Comparison of ENCODE assay signal across 12 cellular contexts in the genomic region with DNA sequence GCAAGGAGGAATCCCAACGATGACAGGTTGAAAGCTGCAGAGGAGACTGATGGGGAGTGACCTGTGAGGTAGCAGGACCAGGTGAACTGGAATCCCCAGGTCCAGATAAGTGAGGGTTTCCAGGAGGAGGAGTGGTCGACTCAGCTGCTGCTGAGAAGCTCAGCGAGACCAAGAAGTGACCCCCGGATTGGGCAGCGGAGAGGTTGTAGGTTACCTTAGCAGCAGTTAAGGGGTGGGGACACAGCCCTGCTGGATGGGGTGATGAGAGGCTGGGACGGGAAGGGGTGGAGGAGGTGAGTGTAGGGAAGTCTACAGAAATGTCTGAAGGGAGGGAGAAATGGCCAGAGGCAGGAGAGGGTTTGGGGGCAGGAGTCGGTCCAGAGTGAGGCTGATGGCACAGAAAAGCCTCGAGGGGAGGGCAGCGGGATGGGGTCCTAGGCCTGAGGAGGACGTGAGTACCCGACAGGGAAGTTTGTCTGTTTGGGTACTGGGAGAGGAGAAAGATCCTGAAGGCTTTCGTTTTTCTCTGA. TPM values are rescaled to one million over a fixed set of nuclear protein-coding genes. Genes with fewer than 3 reads are reported as not detected.
DNase-seq lines count a peak whose midpoint lies in the region; ATAC-seq and TF ChIP-seq lines count a peak whose summit lies in the region.
"Had no signal": no experiment of that assay in that cellular context is flagged by ENCODE, and none has a peak within 500 bp of the region (broad histone marks: within the 10 kb centered on the region; RNA-seq: fewer than 3 reads in every experiment).

No MANE protein-coding gene starts in this region.

- DNase-seq in MCF 10A (ENCODE audit: unreplicated experiment) (no peak), mammary epithelial cell (no peak), mesenchymal stem cell (no peak), NCI-H2081 treated with DMSO at 0.1 percent for 48 hours (lab: John Stamatoyannopoulos, UW) (no peak), Right ventricle myocardium superior (no peak)
- no peak for DNase-seq in stimulated activated CD4-positive, alpha-beta T cell treated with anti-CD3 and anti-CD28 coated beads, Interleukin-12 subunit alpha, Interleukin-12 subunit beta, amount 100 ng/mL, for 4 hours
- DNase-seq: EL; midbrain; stimulated activated CD4-positive, alpha-beta T cell treated with anti-CD3 and anti-CD28 coated beads, Interleukin-1b, Interleukin-23, amount 100 ng/mL, for 48 hours had no signal

- no peak overlapping the region for H2BK5ac ChIP-seq in mesenchymal stem cell (ENCODE audit: low read depth, low read length, poor library complexity, severe bottlenecking)

- peaks cover 23% of the 10 kb centered on the region for H3K79me2 ChIP-seq in mammary epithelial cell (ENCODE audit: insufficient read depth, low read length)

- H3K4me3 ChIP-seq in mammary epithelial cell (replicated peaks in 1 of 3; ENCODE audit: insufficient read depth in 1 of 3, low read depth in 2 of 3, low read length in 3 of 3) (no peak overlapping the region), mesenchymal stem cell (ENCODE audit: insufficient read depth in 1 of 2, low read depth in 1 of 2, low read length in 2 of 2) (no peak overlapping the region)
- H3K4me3 ChIP-seq: coronary artery had no signal

- peak overlapping the region; percentile 85 for H3K27ac Mint-ChIP-seq in MCF 10A (ENCODE audit: low read depth, unreplicated experiment)
- H3K27ac Mint-ChIP-seq in activated naive CD8-positive, alpha-beta T cell = peak overlapping the region; percentile 4

- H4K8ac ChIP-seq in mesenchymal stem cell (ENCODE audit: low read length) = peak overlapping the region; percentile 8

- in situ Hi-C loops in mammary epithelial cell (cut with MboI; ENCODE audit: low sequenced_read_pairs in 2 of 2) = no loop called here

- peaks cover 19% of the 10 kb centered on the region for H3K4me1 ChIP-seq in mammary epithelial cell (ENCODE audit: insufficient read depth, low read length)
- H3K4me1 ChIP-seq in mesenchymal stem cell (ENCODE audit: control insufficient read depth, insufficient read depth, low read depth, low read length) = peaks cover 24% of the 10 kb centered on the region

- no peaks in the 10 kb centered on the region for H3K9me3 Mint-ChIP-seq in MCF 10A (ENCODE audit: unreplicated experiment)
- no peaks in the 10 kb centered on the region for H3K9me3 Mint-ChIP-seq in activated naive CD8-positive, alpha-beta T cell (ENCODE audit: low read depth)

- CTCF ChIA-PET in MCF 10A (lab: Yijun Ruan, JAX) = interaction anchor here (0.6 to 1.2 kb wide), 4 partner anchors 57 to 885 kb away, joined by 3 to 5 read pairs (median 4); no protein-coding TSS in a partner anchor
- CTCF ChIA-PET in mammary epithelial cell (lab: Charles Lee; ENCODE audit: low non-redundant PET) = no interaction called here

- peak overlapping the region; percentile 54 for H2BK120ac ChIP-seq in mesenchymal stem cell (ENCODE audit: low read depth, low read length)

- peak overlapping the region in 1 of 2 experiments; percentile 37 for H3K4ac ChIP-seq in mesenchymal stem cell (ENCODE audit: low read depth in 1 of 2, low read length in 2 of 2)

- TF ChIP-seq CTCF in MCF 10A (IDR thresholded peaks at IDR 0.05; ENCODE audit: unreplicated experiment) (no peak), mammary epithelial cell (conservative IDR thresholded peaks at IDR 0.05 in 1 of 2, IDR thresholded peaks at IDR 0.05 in 1 of 2; ENCODE audit: extremely low read depth in 1 of 2, insufficient read depth in 1 of 2, low read depth in 1 of 2, low read length in 2 of 2) (no peak)

- peaks cover 30% of the 10 kb centered on the region for H3K4me1 Mint-ChIP-seq in MCF 10A (ENCODE audit: insufficient read depth, unreplicated experiment)
- H3K4me1 Mint-ChIP-seq in activated naive CD8-positive, alpha-beta T cell (ENCODE audit: low read depth) = peaks cover 16% of the 10 kb centered on the region

- peak overlapping the region; percentile 89 for H4K91ac ChIP-seq in mesenchymal stem cell (ENCODE audit: low read length)

- H3K4me2 ChIP-seq in mammary epithelial cell (ENCODE audit: insufficient read depth, low read depth, low read length) (no peak overlapping the region), mesenchymal stem cell (ENCODE audit: low read length, poor library complexity, severe bottlenecking) (no peak overlapping the region)

- H3K36me3 ChIP-seq in mammary epithelial cell (ENCODE audit: insufficient read depth, low read length) = no peaks in the 10 kb centered on the region
- H3K36me3 ChIP-seq in mesenchymal stem cell (ENCODE audit: control insufficient read depth in 1 of 2, insufficient read depth in 2 of 2, low read depth in 1 of 2, low read length in 2 of 2) = no peaks in the 10 kb centered on the region

- POLR2A ChIA-PET in MCF 10A (lab: Yijun Ruan, JAX) = interaction anchor here (0.7 to 1.9 kb wide), 5 partner anchors 58 to 142 kb away, joined by 3 to 11 read pairs (median 3); no protein-coding TSS in a partner anchor

- H2AK5ac ChIP-seq in mesenchymal stem cell (ENCODE audit: low read length, severe bottlenecking) = peak overlapping the region; percentile 86

- H3K9me3 ChIP-seq in mammary epithelial cell (replicated peaks; ENCODE audit: insufficient read depth, low read length) = no peaks in the 10 kb centered on the region
- no peaks in the 10 kb centered on the region for H3K9me3 ChIP-seq in mesenchymal stem cell (ENCODE audit: control insufficient read depth, low read length)

- H2AFZ ChIP-seq in mammary epithelial cell (ENCODE audit: low read depth, low read length) (no peak overlapping the region), mesenchymal stem cell (ENCODE audit: low read depth, low read length) (no peak overlapping the region)

- H2BK12ac ChIP-seq in mesenchymal stem cell (ENCODE audit: low read length in 2 of 2) = peak overlapping the region; percentile 59 to 75

- ATAC-seq in HG02970 (IDR thresholded peaks at IDR 0.05; ENCODE audit: low FRiP score, unreplicated experiment) = no peak
- ATAC-seq in Right ventricle myocardium superior (ENCODE audit: poor library complexity) = no peak

- H3K14ac ChIP-seq in mesenchymal stem cell (ENCODE audit: low read length in 2 of 2) = no peak overlapping the region

- H3K4me3 Mint-ChIP-seq in MCF 10A (ENCODE audit: unreplicated experiment) = no peak overlapping the region
- peak overlapping the region; percentile 38 for H3K4me3 Mint-ChIP-seq in activated naive CD8-positive, alpha-beta T cell

- H3K27ac ChIP-seq in mammary epithelial cell (ENCODE audit: insufficient read depth, low read depth, low read length) (no peak overlapping the region), mesenchymal stem cell (ENCODE audit: low read length, poor library complexity, severe bottlenecking) (no peak overlapping the region)

- H2BK15ac ChIP-seq in mesenchymal stem cell (ENCODE audit: low read depth, poor library complexity, severe bottlenecking) = no peak overlapping the region

- H4K20me1 ChIP-seq in mammary epithelial cell (ENCODE audit: insufficient read depth, low read length) = no peaks in the 10 kb centered on the region

- BruUV-seq in MCF 10A (replicated peaks; lab: Mats Ljungman, UMichigan) (no TSS peak), mammary epithelial cell (replicated peaks; lab: Mats Ljungman, UMichigan) (no TSS peak)

- H3K9ac ChIP-seq in mammary epithelial cell (ENCODE audit: insufficient read depth, low read length) (no peak overlapping the region), mesenchymal stem cell (ENCODE audit: low read length) (no peak overlapping the region)

- dilution Hi-C loops in mammary epithelial cell (cut with HindIII; ENCODE audit: low sequenced_read_pairs) = loop anchor here (5.0 kb wide), 1 partner anchor 48 kb away; no protein-coding TSS in a partner anchor

- no peaks in the 10 kb centered on the region for H3K27me3 Mint-ChIP-seq in MCF 10A (ENCODE audit: insufficient read depth, unreplicated experiment)
- H3K27me3 Mint-ChIP-seq in activated naive CD8-positive, alpha-beta T cell = no peaks in the 10 kb centered on the region

- H3K23ac ChIP-seq in mesenchymal stem cell (ENCODE audit: low read length in 2 of 2) = no peak overlapping the region

- 95% methylated on average over 2 of the region's 12 CpGs for WGBS in mammary epithelial cell (ENCODE audit: low coverage, missing lambda C conversion rate)
- 96% methylated on average over 12 of the region's 12 CpGs for WGBS in mesenchymal stem cell

- H3K18ac ChIP-seq in mesenchymal stem cell (ENCODE audit: low read depth in 1 of 2, low read length in 2 of 2) = no peak overlapping the region

- intact Hi-C loops in MCF 10A (cut with micrococcal nuclease) = loop anchor here (2.0 kb wide), 1 partner anchor 37 kb away; no protein-coding TSS in a partner anchor
- intact Hi-C loops in mammary epithelial cell (cut with micrococcal nuclease) = loop anchor here (1.0 to 10.0 kb wide), 6 partner anchors 10 to 273 kb away; a partner anchor contains a TSS
- intact Hi-C loops in Right ventricle myocardium superior (cut with DNase I) = no loop called here

- peaks cover 18% of the 10 kb centered on the region for H3K36me3 Mint-ChIP-seq in MCF 10A (ENCODE audit: insufficient read depth, unreplicated experiment)
- H3K36me3 Mint-ChIP-seq in activated naive CD8-positive, alpha-beta T cell = no peaks in the 10 kb centered on the region

- H3K79me1 ChIP-seq in mesenchymal stem cell (replicated peaks; ENCODE audit: low read length, poor library complexity, severe bottlenecking) = peaks cover 13% of the 10 kb centered on the region

- H3K27me3 ChIP-seq in mammary epithelial cell (ENCODE audit: insufficient read depth, low read length) (no peaks in the 10 kb centered on the region), mesenchymal stem cell (ENCODE audit: control insufficient read depth in 1 of 2, insufficient read depth in 1 of 2, low read length in 2 of 2) (no peaks in the 10 kb centered on the region)

RNA-seq across cellular contexts. Expression of a gene that starts 2.6 kb away (rescaled TPM):
- total RNA-seq in MCF 10A (2022) (45.6 and 55.9 TPM in 2 replicates), mammary epithelial cell (10 to 100 TPM; 18.7 to 45.6 TPM), Right ventricle myocardium superior (10.8 TPM)
- 24.6 TPM for polyA plus RNA-seq in mammary epithelial cell
- 40.4 TPM for polyA minus RNA-seq in mammary epithelial cell
- 13.8 TPM for polyA plus RNA-seq in mesenchymal stem cell (2013, experiment 1 of 2)
- 13.5 TPM for polyA plus RNA-seq in mesenchymal stem cell (2013, experiment 2 of 2)
